ENCODE assay signal across 16 cellular contexts in genomic region chr3:10002951-10003350, GRCh38. TPM values are rescaled to one million over a fixed set of nuclear protein-coding genes. Genes with fewer than 3 reads are reported as not detected.
DNase-seq lines count a peak whose midpoint lies in the region; ATAC-seq, FAIRE-seq and TF ChIP-seq lines count a peak whose summit lies in the region.
"Had no signal": no experiment of that assay in that cellular context is flagged by ENCODE, and none has a peak within 500 bp of the region (broad histone marks: within the 10 kb centered on the region; RNA-seq: fewer than 3 reads in every experiment).

No MANE protein-coding gene starts in this region.

- CTCF ChIA-PET in activated CD4-positive, alpha-beta memory T cell treated with anti-CD3 and anti-CD28 coated beads, Interleukin-2, amount 10 ng/mL, durations not matched to agents 7 days and 5 days (lab: Charles Lee) = no interaction called here
- CTCF ChIA-PET in activated CD4-positive, alpha-beta memory T cell treated with anti-CD3 and anti-CD28 coated beads for 36 hours (lab: Charles Lee) = no interaction called here
- CTCF ChIA-PET in GM12878 (lab: Yijun Ruan, JAX) = no interaction called here
- CTCF ChIA-PET in HepG2 (lab: Yijun Ruan, JAX; ENCODE audit: low intra/inter-chr PET ratio, low total read pairs) = no interaction called here

- no peak overlapping the region for H3K4me3 Mint-ChIP-seq in activated CD4-positive, alpha-beta memory T cell treated with anti-CD3 and anti-CD28 coated beads, Interleukin-2, amount 10 ng/mL, durations not matched to agents 7 days and 5 days
- no peak overlapping the region for H3K4me3 Mint-ChIP-seq in activated CD4-positive, alpha-beta memory T cell treated with anti-CD3 and anti-CD28 coated beads for 36 hours
- H3K4me3 Mint-ChIP-seq: CD4-positive, alpha-beta T cell had no signal

- H2AFZ ChIP-seq in GM12878 (ENCODE audit: control insufficient read depth, low read depth, low read length) = no peak overlapping the region
- H2AFZ ChIP-seq in HepG2 (ENCODE audit: low read length) = no peak overlapping the region

- SMC1A ChIA-PET in GM12878 (lab: Charles Lee; ENCODE audit: uncharacterized antibody, unreplicated experiment) = no interaction called here

- H3K27ac ChIP-seq in GM12878 (ENCODE audit: control insufficient read depth, insufficient read depth) = no peak overlapping the region
- H3K27ac ChIP-seq in HepG2 (ENCODE audit: extremely low read length, insufficient read depth, low read length) = no peak overlapping the region
- no peak overlapping the region for H3K27ac ChIP-seq in vagina
- H3K27ac ChIP-seq: 22Rv1, A549, C4-2B had no signal

- TF ChIP-seq POLR2A in GM12878 (IDR thresholded peaks at IDR 0.05; ENCODE audit: low read depth, low read length) (peak; percentile 25; the same call in 1 of the 2 replicates), HepG2 (IDR thresholded peaks at IDR 0.05; ENCODE audit: insufficient read depth in 1 of 2, low read depth in 2 of 2, low read length in 2 of 2) (no peak), vagina (IDR thresholded peaks at IDR 0.05) (no peak)

- POLR2A ChIA-PET in activated CD4-positive, alpha-beta memory T cell treated with anti-CD3 and anti-CD28 coated beads, Interleukin-2, amount 10 ng/mL, durations not matched to agents 7 days and 5 days (lab: Charles Lee) = no interaction called here
- POLR2A ChIA-PET in activated CD4-positive, alpha-beta memory T cell treated with anti-CD3 and anti-CD28 coated beads for 36 hours (lab: Charles Lee) = no interaction called here
- POLR2A ChIA-PET in GM12878 (lab: Charles Lee) = no interaction called here
- POLR2A ChIA-PET in HepG2 (lab: Yijun Ruan, JAX) = no interaction called here

- BruUV-seq in GM12878 (replicated peaks; lab: Mats Ljungman, UMichigan) (no TSS peak), HepG2 (replicated peaks; lab: Mats Ljungman, UMichigan) (no TSS peak)

- H4K20me1 ChIP-seq in GM12878 (ENCODE audit: control insufficient read depth, insufficient read depth) (no peaks in the 10 kb centered on the region), HepG2 (ENCODE audit: insufficient read depth, low read length) (no peaks in the 10 kb centered on the region)

- peaks cover 6% of the 10 kb centered on the region for H3K4me1 Mint-ChIP-seq in activated CD4-positive, alpha-beta memory T cell treated with anti-CD3 and anti-CD28 coated beads, Interleukin-2, amount 10 ng/mL, durations not matched to agents 7 days and 5 days
- H3K4me1 Mint-ChIP-seq in activated CD4-positive, alpha-beta memory T cell treated with anti-CD3 and anti-CD28 coated beads for 36 hours (ENCODE audit: low read depth) = no peaks in the 10 kb centered on the region

- H3K4me2 ChIP-seq in GM12878 (ENCODE audit: control insufficient read depth, insufficient read depth) (no peak overlapping the region), HepG2 (ENCODE audit: low read depth, low read length) (no peak overlapping the region)
- H3K4me2 ChIP-seq: A549 had no signal

- H3K36me3 ChIP-seq in GM12878 (ENCODE audit: control insufficient read depth in 2 of 2, insufficient read depth in 2 of 2, low read length in 1 of 2) (peaks cover 3 to 11% of the 10 kb centered on the region in 2 experiments; a peak in 3 of 4 replicates), HepG2 (replicated peaks in 1 of 2; ENCODE audit: control insufficient read depth in 1 of 2, insufficient read depth in 2 of 2, low read length in 2 of 2) (peaks cover 2 to 27% of the 10 kb centered on the region in 2 experiments), vagina (no peaks in the 10 kb centered on the region)

- peak overlapping the region; percentile 1 for H3K27ac Mint-ChIP-seq in activated CD4-positive, alpha-beta memory T cell treated with anti-CD3 and anti-CD28 coated beads, Interleukin-2, amount 10 ng/mL, durations not matched to agents 7 days and 5 days
- H3K27ac Mint-ChIP-seq in activated CD4-positive, alpha-beta memory T cell treated with anti-CD3 and anti-CD28 coated beads for 36 hours = no peak overlapping the region
- H3K27ac Mint-ChIP-seq: CD4-positive, alpha-beta T cell had no signal

- no peak for DNase-seq in activated CD4-positive, alpha-beta memory T cell treated with anti-CD3 and anti-CD28 coated beads, Interleukin-2, amount 10 ng/mL, durations not matched to agents 7 days and 5 days
- DNase-seq in activated CD4-positive, alpha-beta memory T cell treated with anti-CD3 and anti-CD28 coated beads for 36 hours = no peak
- DNase-seq in GM12878 (ENCODE audit: low read depth, low spot score) = no peak
- DNase-seq in HepG2 (ENCODE audit: low spot score) = no peak
- peak; percentile 55 to 62 for DNase-seq in vagina (ENCODE audit: extremely low spot score in 2 of 2)
- DNase-seq in GM10266 (ENCODE audit: extremely low spot score) = no peak
- DNase-seq: AML-193; Caco-2; CD4-positive, alpha-beta T cell had no signal

- H3K9me3 ChIP-seq in GM12878 (replicated peaks; ENCODE audit: control insufficient read depth, insufficient read depth, low read length) (no peaks in the 10 kb centered on the region), HepG2 (ENCODE audit: low read length) (no peaks in the 10 kb centered on the region), vagina (no peaks in the 10 kb centered on the region)
- H3K9me3 ChIP-seq: A549, Caco-2, HAP-1 had no signal

- TF ChIP-seq CTCF in GM12878 (IDR thresholded peaks at IDR 0.05 in 2 of 3, conservative IDR thresholded peaks at IDR 0.05 in 1 of 3; ENCODE audit: control insufficient read depth in 2 of 3, extremely low read depth in 1 of 3, insufficient read depth in 1 of 3, low read depth in 3 of 3, low read length in 3 of 3) = no peak
- TF ChIP-seq CTCF in HepG2 (CRISPR knock-in tag; IDR thresholded peaks at IDR 0.05) = no peak
- no peak for TF ChIP-seq CTCF in vagina (IDR thresholded peaks at IDR 0.05)
- TF ChIP-seq CTCF in GM10266 (IDR thresholded peaks at IDR 0.05; ENCODE audit: control insufficient read depth, insufficient read depth, low read depth, missing control alignments) = no peak

- ATAC-seq in GM12878 (no peak), HepG2 (no peak), GM21576 (IDR thresholded peaks at IDR 0.05; ENCODE audit: unreplicated experiment) (no peak)
- ATAC-seq: A549 had no signal

- no peaks in the 10 kb centered on the region for H3K9me3 Mint-ChIP-seq in activated CD4-positive, alpha-beta memory T cell treated with anti-CD3 and anti-CD28 coated beads, Interleukin-2, amount 10 ng/mL, durations not matched to agents 7 days and 5 days
- no peaks in the 10 kb centered on the region for H3K9me3 Mint-ChIP-seq in activated CD4-positive, alpha-beta memory T cell treated with anti-CD3 and anti-CD28 coated beads for 36 hours
- H3K9me3 Mint-ChIP-seq: CD4-positive, alpha-beta T cell had no signal

- H3K4me3 ChIP-seq in GM12878 (no peak overlapping the region), HepG2 (replicated peaks in 1 of 3; ENCODE audit: insufficient read depth in 1 of 3, low read depth in 2 of 3, low read length in 3 of 3) (no peak overlapping the region), vagina (no peak overlapping the region)
- H3K4me3 ChIP-seq: A549, HAP-1 had no signal

- intact Hi-C loops in activated CD4-positive, alpha-beta memory T cell treated with anti-CD3 and anti-CD28 coated beads for 36 hours (cut with micrococcal nuclease) = no loop called here
- intact Hi-C loops in GM12878 (cut with micrococcal nuclease; ENCODE audit: unreplicated experiment) (no loop called here), HepG2 (cut with micrococcal nuclease; ENCODE audit: unreplicated experiment) (loop anchor here (10.0 kb wide), 1 partner anchor 58 kb away; no protein-coding TSS in a partner anchor), vagina (cut with DNase I) (no loop called here)

- TF ChIP-seq RAD21 in GM12878 (IDR thresholded peaks at IDR 0.05; ENCODE audit: insufficient read depth, low read depth, low read length) (no peak), HepG2 (CRISPR knock-in tag; IDR thresholded peaks at IDR 0.05) (no peak)

- FAIRE-seq in GM12878 (lab: Jason Lieb, UNC) (no peak), HepG2 (lab: Jason Lieb, UNC) (no peak)
- FAIRE-seq: A549, D721Med, G401.6 had no signal

- H3K9ac ChIP-seq in GM12878 (ENCODE audit: control insufficient read depth, insufficient read depth, low read length) (no peak overlapping the region), HepG2 (ENCODE audit: insufficient read depth, low read depth, low read length) (no peak overlapping the region)

- no peaks in the 10 kb centered on the region for H3K79me2 ChIP-seq in GM12878 (ENCODE audit: control insufficient read depth, insufficient read depth, low read length)
- H3K79me2 ChIP-seq in HepG2 (ENCODE audit: insufficient read depth, low read length) = no peaks in the 10 kb centered on the region

- WGBS in GM12878 (ENCODE audit: insufficient coverage, insufficient replicate concordance, low lambda C conversion rate, missing lambda C conversion rate) = 95% methylated on average over 2 of the region's 2 CpGs
- WGBS in HepG2 (ENCODE audit: low lambda C conversion rate) = 100% methylated on average over 2 of the region's 2 CpGs

- in situ Hi-C loops in GM12878 (cut with MboI) (no loop called here), HepG2 (cut with HindIII; ENCODE audit: extremely low pct_ligation_motif_present, low pct_unique_long_range_greater_than_20kb) (no loop called here)

- no peaks in the 10 kb centered on the region for H3K27me3 ChIP-seq in GM12878 (replicated peaks in 1 of 2; ENCODE audit: control insufficient read depth in 2 of 2, insufficient read depth in 2 of 2, low read length in 1 of 2)
- H3K27me3 ChIP-seq in HepG2 (ENCODE audit: control insufficient read depth in 1 of 2, insufficient read depth in 2 of 2, low read length in 2 of 2) = no peaks in the 10 kb centered on the region
- H3K27me3 ChIP-seq in vagina = no peaks in the 10 kb centered on the region

- RAD21 ChIA-PET in GM12878 (lab: Charles Lee; ENCODE audit: unreplicated experiment) = no interaction called here

- TF ChIP-seq EP300 in GM12878 (IDR thresholded peaks at IDR 0.05; ENCODE audit: borderline replicate concordance in 1 of 2, control insufficient read depth in 1 of 2, low read depth in 2 of 2, low read length in 2 of 2) (no peak), HepG2 (IDR thresholded peaks at IDR 0.05; ENCODE audit: low read depth in 2 of 2, low read length in 2 of 2) (no peak), HepG2 (CRISPR knock-in tag; IDR thresholded peaks at IDR 0.05; ENCODE audit: borderline replicate concordance) (no peak)

- H3K4me1 ChIP-seq in GM12878 (ENCODE audit: control insufficient read depth, insufficient read depth, low read length) = no peaks in the 10 kb centered on the region
- peaks cover 39% of the 10 kb centered on the region for H3K4me1 ChIP-seq in HepG2 (ENCODE audit: insufficient read depth, low read length)
- no peaks in the 10 kb centered on the region for H3K4me1 ChIP-seq in vagina
- H3K4me1 ChIP-seq: A549, Caco-2, HAP-1 had no signal

- no peaks in the 10 kb centered on the region for H3K27me3 Mint-ChIP-seq in activated CD4-positive, alpha-beta memory T cell treated with anti-CD3 and anti-CD28 coated beads, Interleukin-2, amount 10 ng/mL, durations not matched to agents 7 days and 5 days
- no peaks in the 10 kb centered on the region for H3K27me3 Mint-ChIP-seq in activated CD4-positive, alpha-beta memory T cell treated with anti-CD3 and anti-CD28 coated beads for 36 hours
- H3K27me3 Mint-ChIP-seq: CD4-positive, alpha-beta T cell had no signal

- H3K36me3 Mint-ChIP-seq in activated CD4-positive, alpha-beta memory T cell treated with anti-CD3 and anti-CD28 coated beads, Interleukin-2, amount 10 ng/mL, durations not matched to agents 7 days and 5 days (ENCODE audit: low read depth) = peaks cover 38% of the 10 kb centered on the region
- H3K36me3 Mint-ChIP-seq in activated CD4-positive, alpha-beta memory T cell treated with anti-CD3 and anti-CD28 coated beads for 36 hours = peaks cover 21% of the 10 kb centered on the region

RNA-seq across cellular contexts. Expression of gene EMC3, which starts 16.3 kb away (rescaled TPM):
- total RNA-seq in activated CD4-positive, alpha-beta memory T cell treated with anti-CD3 and anti-CD28 coated beads, Interleukin-2, amount 10 ng/mL, durations not matched to agents 7 days and 5 days = 10 to 100 TPM; 55.5 to 59.5 TPM
- 10 to 100 TPM; 35.8 to 39.8 TPM for total RNA-seq in activated CD4-positive, alpha-beta memory T cell treated with anti-CD3 and anti-CD28 coated beads for 36 hours
- total RNA-seq in GM12878 (2013; cell fraction: nucleolus; rRNA removed) = 41.1 and 43.9 TPM in 2 replicates
- total RNA-seq in GM12878 (2014; rRNA removed) (25.4 and 28.4 TPM in 2 replicates), GM12878 (2014; rRNA removed; fragmentation: Illumina TruSeq; extraction: Trizol) (25.6 and 26.4 TPM in 2 replicates), GM12878 (2021) (41.3 and 42.5 TPM in 2 replicates), HepG2 (2016; rRNA removed; fragmentation: Illumina TruSeq; extraction: Trizol) (40.8 and 66.8 TPM in 2 replicates), vagina (36.6 TPM)
- polyA plus RNA-seq in GM12878 (2011; ENCODE audit: low read depth) = 15.3 TPM
- polyA plus RNA-seq in GM12878 (2011; rRNA removed) (92.4 and 93.7 TPM in 2 replicates), GM12878 (2014; fragmentation: Illumina TruSeq; extraction: Trizol) (66.1 and 83.3 TPM in 2 replicates), GM12878 (2014; fragmentation: Nextera tagmentation; extraction: Ambion mirVana) (100 to 1,000 TPM in 1 of 2 experiments, 10 to 100 TPM in 1; 100.0 to 127 TPM), GM12878 (2014; rRNA removed) (62.8 and 62.9 TPM in 2 replicates), GM12878 (2016; fragmentation: Nextera tagmentation; extraction: Ambion mirVana) (10 to 100 TPM; 86.3 to 88.6 TPM), HepG2 (2011; rRNA removed) (86.6 and 90.5 TPM in 2 replicates)
- polyA plus RNA-seq in GM12878 (2011; cell fraction: cytosol; rRNA removed) = 67.7 and 81.8 TPM in 2 replicates
- polyA plus RNA-seq in GM12878 (2011; cell fraction: nucleus; rRNA removed) = 40.8 and 44.7 TPM in 2 replicates
- polyA plus RNA-seq in GM12878 (2012) = 50.0 and 57.3 TPM in 2 replicates
- polyA minus RNA-seq in GM12878 (2011; rRNA and poly(A)+ RNA removed) = 73.5 and 94.1 TPM in 2 replicates
- polyA minus RNA-seq in GM12878 (2011; cell fraction: cytosol; rRNA and poly(A)+ RNA removed) = 6.1 and 17.3 TPM in 2 replicates
- 8.0 and 10.4 TPM in 2 replicates for polyA minus RNA-seq in GM12878 (2011; cell fraction: nucleus; rRNA and poly(A)+ RNA removed)
- 14.6 and 17.1 TPM in 2 replicates for total RNA-seq in HepG2 (2016; cell fraction: cytosol; rRNA removed; fragmentation: Illumina TruSeq; extraction: Trizol; ENCODE audit: low read depth)
- total RNA-seq in HepG2 (2016; cell fraction: insoluble cytoplasmic fraction; rRNA removed; fragmentation: Illumina TruSeq; extraction: Trizol) = 41.6 and 65.7 TPM in 2 replicates
- total RNA-seq in HepG2 (2016; cell fraction: membrane; rRNA removed; fragmentation: Illumina TruSeq; extraction: Trizol) = 19.9 and 22.1 TPM in 2 replicates
- total RNA-seq in HepG2 (2016; cell fraction: nucleus; rRNA removed; fragmentation: Illumina TruSeq; extraction: Trizol) = 47.8 and 53.5 TPM in 2 replicates
- polyA plus RNA-seq in HepG2 (2011; cell fraction: cytosol; rRNA removed) = 65.3 and 87.0 TPM in 2 replicates
- 27.6 and 31.9 TPM in 2 replicates for polyA plus RNA-seq in HepG2 (2011; cell fraction: nucleus; rRNA removed)
- 39.7 and 61.7 TPM in 2 replicates for polyA plus RNA-seq in HepG2 (2012)
- polyA plus RNA-seq in HepG2 (2016; cell fraction: cytosol; fragmentation: Illumina TruSeq; extraction: Trizol; ENCODE audit: low read depth) = 24.0 and 26.2 TPM in 2 replicates
- polyA plus RNA-seq in HepG2 (2016; cell fraction: insoluble cytoplasmic fraction; fragmentation: Illumina TruSeq; extraction: Trizol; ENCODE audit: low read depth) = 36.3 and 39.9 TPM in 2 replicates
- 16.5 and 19.2 TPM in 2 replicates for polyA plus RNA-seq in HepG2 (2016; cell fraction: membrane; fragmentation: Illumina TruSeq; extraction: Trizol; ENCODE audit: low read depth)
- 76.8 and 84.3 TPM in 2 replicates for polyA plus RNA-seq in HepG2 (2016; cell fraction: nucleus; fragmentation: Illumina TruSeq; extraction: Trizol; ENCODE audit: insufficient read depth, low read depth)
- polyA minus RNA-seq in HepG2 (2011; rRNA and poly(A)+ RNA removed; ENCODE audit: low replicate concordance) = 52.3 and 99.5 TPM in 2 replicates
- polyA minus RNA-seq in HepG2 (2011; cell fraction: cytosol; rRNA and poly(A)+ RNA removed) = 18.1 and 22.0 TPM in 2 replicates
- polyA minus RNA-seq in HepG2 (2011; cell fraction: nucleus; rRNA and poly(A)+ RNA removed) = 11.1 and 14.2 TPM in 2 replicates

RNA-seq across cellular contexts. Expression of gene FANCD2, which starts 23.3 kb away (rescaled TPM):
- total RNA-seq in activated CD4-positive, alpha-beta memory T cell treated with anti-CD3 and anti-CD28 coated beads, Interleukin-2, amount 10 ng/mL, durations not matched to agents 7 days and 5 days = 10 to 100 TPM; 54.3 to 60.8 TPM
- total RNA-seq in activated CD4-positive, alpha-beta memory T cell treated with anti-CD3 and anti-CD28 coated beads for 36 hours = 10 to 100 TPM; 83.9 to 89.4 TPM
- 132 and 140 TPM in 2 replicates for total RNA-seq in GM12878 (2013; cell fraction: nucleolus; rRNA removed)
- 46.7 and 49.5 TPM in 2 replicates for total RNA-seq in GM12878 (2014; rRNA removed)
- total RNA-seq in GM12878 (2014; rRNA removed; fragmentation: Illumina TruSeq; extraction: Trizol) = 62.5 and 63.5 TPM in 2 replicates
- 41.1 and 45.1 TPM in 2 replicates for total RNA-seq in GM12878 (2021)
- polyA plus RNA-seq in GM12878 (2011; ENCODE audit: low read depth) = 24.7 TPM
- 65.3 and 82.7 TPM in 2 replicates for polyA plus RNA-seq in GM12878 (2011; rRNA removed)
- 33.7 and 48.9 TPM in 2 replicates for polyA plus RNA-seq in GM12878 (2011; cell fraction: cytosol; rRNA removed)
- polyA plus RNA-seq in GM12878 (2011; cell fraction: nucleus; rRNA removed) = 111 and 146 TPM in 2 replicates
- 31.1 and 42.1 TPM in 2 replicates for polyA plus RNA-seq in GM12878 (2012)
- 69.3 and 72.8 TPM in 2 replicates for polyA plus RNA-seq in GM12878 (2014; fragmentation: Illumina TruSeq; extraction: Trizol)
- polyA plus RNA-seq in GM12878 (2014; fragmentation: Nextera tagmentation; extraction: Ambion mirVana) = 10 to 100 TPM; 37.9 to 61.5 TPM
- 50.9 and 59.4 TPM in 2 replicates for polyA plus RNA-seq in GM12878 (2014; rRNA removed)
- polyA plus RNA-seq in GM12878 (2016; fragmentation: Nextera tagmentation; extraction: Ambion mirVana) = 10 to 100 TPM; 49.6 to 53.0 TPM
- 69.0 and 83.4 TPM in 2 replicates for polyA minus RNA-seq in GM12878 (2011; rRNA and poly(A)+ RNA removed)
- polyA minus RNA-seq in GM12878 (2011; cell fraction: cytosol; rRNA and poly(A)+ RNA removed) = 24.3 and 27.8 TPM in 2 replicates
- 58.8 and 59.1 TPM in 2 replicates for polyA minus RNA-seq in GM12878 (2011; cell fraction: nucleus; rRNA and poly(A)+ RNA removed)
- total RNA-seq in HepG2 (2016; rRNA removed; fragmentation: Illumina TruSeq; extraction: Trizol) = 42.0 and 51.9 TPM in 2 replicates
- 7.2 and 11.1 TPM in 2 replicates for total RNA-seq in HepG2 (2016; cell fraction: cytosol; rRNA removed; fragmentation: Illumina TruSeq; extraction: Trizol; ENCODE audit: low read depth)
- total RNA-seq in HepG2 (2016; cell fraction: insoluble cytoplasmic fraction; rRNA removed; fragmentation: Illumina TruSeq; extraction: Trizol) = 43.6 and 50.7 TPM in 2 replicates
- 12.3 and 17.6 TPM in 2 replicates for total RNA-seq in HepG2 (2016; cell fraction: membrane; rRNA removed; fragmentation: Illumina TruSeq; extraction: Trizol)
- total RNA-seq in HepG2 (2016; cell fraction: nucleus; rRNA removed; fragmentation: Illumina TruSeq; extraction: Trizol) = 36.8 and 37.0 TPM in 2 replicates
- 7.7 and 10.1 TPM in 2 replicates for polyA plus RNA-seq in HepG2 (2011; rRNA removed)
- polyA plus RNA-seq in HepG2 (2011; cell fraction: cytosol; rRNA removed) = 4.6 and 4.7 TPM in 2 replicates
- polyA plus RNA-seq in HepG2 (2011; cell fraction: nucleus; rRNA removed) = 12.9 and 16.1 TPM in 2 replicates
- 6.2 and 11.1 TPM in 2 replicates for polyA plus RNA-seq in HepG2 (2012)
- 1.6 and 2.0 TPM in 2 replicates for polyA plus RNA-seq in HepG2 (2016; cell fraction: cytosol; fragmentation: Illumina TruSeq; extraction: Trizol; ENCODE audit: low read depth)
- polyA plus RNA-seq in HepG2 (2016; cell fraction: insoluble cytoplasmic fraction; fragmentation: Illumina TruSeq; extraction: Trizol; ENCODE audit: low read depth) = 22.4 and 28.6 TPM in 2 replicates
- 2.9 and 4.6 TPM in 2 replicates for polyA plus RNA-seq in HepG2 (2016; cell fraction: membrane; fragmentation: Illumina TruSeq; extraction: Trizol; ENCODE audit: low read depth)
- polyA plus RNA-seq in HepG2 (2016; cell fraction: nucleus; fragmentation: Illumina TruSeq; extraction: Trizol; ENCODE audit: insufficient read depth, low read depth) = 45.0 and 47.0 TPM in 2 replicates
- polyA minus RNA-seq in HepG2 (2011; rRNA and poly(A)+ RNA removed; ENCODE audit: low replicate concordance) = 14.3 and 46.5 TPM in 2 replicates
- polyA minus RNA-seq in HepG2 (2011; cell fraction: cytosol; rRNA and poly(A)+ RNA removed) = 13.4 and 17.9 TPM in 2 replicates
- 22.5 and 25.8 TPM in 2 replicates for polyA minus RNA-seq in HepG2 (2011; cell fraction: nucleus; rRNA and poly(A)+ RNA removed)
- 4.4 TPM for total RNA-seq in vagina

RNA-seq across cellular contexts. Expression of gene PRRT3, which starts 50.7 kb away (rescaled TPM):
- 1 to 10 TPM; 5.4 to 6.1 TPM for total RNA-seq in activated CD4-positive, alpha-beta memory T cell treated with anti-CD3 and anti-CD28 coated beads, Interleukin-2, amount 10 ng/mL, durations not matched to agents 7 days and 5 days
- 1 to 10 TPM; 7.8 to 8.2 TPM for total RNA-seq in activated CD4-positive, alpha-beta memory T cell treated with anti-CD3 and anti-CD28 coated beads for 36 hours
- 42.1 and 56.5 TPM in 2 replicates for total RNA-seq in GM12878 (2013; cell fraction: nucleolus; rRNA removed)
- total RNA-seq in GM12878 (2014; rRNA removed) = 4.9 and 5.8 TPM in 2 replicates
- total RNA-seq in GM12878 (2014; rRNA removed; fragmentation: Illumina TruSeq; extraction: Trizol) = 5.9 and 6.4 TPM in 2 replicates
- 17.0 and 18.0 TPM in 2 replicates for total RNA-seq in GM12878 (2021)
- 3.1 TPM for polyA plus RNA-seq in GM12878 (2011; ENCODE audit: low read depth)
- polyA plus RNA-seq in GM12878 (2011; rRNA removed) = 2.5 and 5.8 TPM in 2 replicates
- polyA plus RNA-seq in GM12878 (2011; cell fraction: cytosol; rRNA removed) = 7.2 and 8.1 TPM in 2 replicates
- polyA plus RNA-seq in GM12878 (2011; cell fraction: nucleus; rRNA removed) = 14.7 and 14.8 TPM in 2 replicates
- 6.6 and 7.8 TPM in 2 replicates for polyA plus RNA-seq in GM12878 (2012)
- 3.7 and 8.3 TPM in 2 replicates for polyA plus RNA-seq in GM12878 (2014; fragmentation: Illumina TruSeq; extraction: Trizol)
- 1 to 10 TPM in 1 of 2 experiments, under 1 TPM in 1; 0.53 to 1.1 TPM for polyA plus RNA-seq in GM12878 (2014; fragmentation: Nextera tagmentation; extraction: Ambion mirVana)
- 9.9 and 12.3 TPM in 2 replicates for polyA plus RNA-seq in GM12878 (2014; rRNA removed)
- polyA plus RNA-seq in GM12878 (2016; fragmentation: Nextera tagmentation; extraction: Ambion mirVana) = 10 to 100 TPM in 1 of 2 experiments, 1 to 10 TPM in 1; 8.6 to 10.0 TPM
- polyA minus RNA-seq in GM12878 (2011; rRNA and poly(A)+ RNA removed) = 13.5 and 27.2 TPM in 2 replicates
- polyA minus RNA-seq in GM12878 (2011; cell fraction: cytosol; rRNA and poly(A)+ RNA removed) = 4.7 and 5.6 TPM in 2 replicates
- polyA minus RNA-seq in GM12878 (2011; cell fraction: nucleus; rRNA and poly(A)+ RNA removed) = 8.6 and 13.0 TPM in 2 replicates
- 0.29 and 0.44 TPM in 2 replicates for total RNA-seq in HepG2 (2016; rRNA removed; fragmentation: Illumina TruSeq; extraction: Trizol)
- 0.30 and 0.44 TPM in 2 replicates for total RNA-seq in HepG2 (2016; cell fraction: cytosol; rRNA removed; fragmentation: Illumina TruSeq; extraction: Trizol; ENCODE audit: low read depth)
- total RNA-seq in HepG2 (2016; cell fraction: insoluble cytoplasmic fraction; rRNA removed; fragmentation: Illumina TruSeq; extraction: Trizol) = 0.19 and 0.37 TPM in 2 replicates
- total RNA-seq in HepG2 (2016; cell fraction: membrane; rRNA removed; fragmentation: Illumina TruSeq; extraction: Trizol) = 0.37 and 0.41 TPM in 2 replicates
- total RNA-seq in HepG2 (2016; cell fraction: nucleus; rRNA removed; fragmentation: Illumina TruSeq; extraction: Trizol) = 0.34 and 0.47 TPM in 2 replicates
- 0.22 and 0.26 TPM in 2 replicates for polyA plus RNA-seq in HepG2 (2011; rRNA removed)
- polyA plus RNA-seq in HepG2 (2011; cell fraction: cytosol; rRNA removed) = 0.21 and 0.32 TPM in 2 replicates
- 0.61 and 0.68 TPM in 2 replicates for polyA plus RNA-seq in HepG2 (2011; cell fraction: nucleus; rRNA removed)
- 0.27 and 0.59 TPM in 2 replicates for polyA plus RNA-seq in HepG2 (2012)
- polyA plus RNA-seq in HepG2 (2016; cell fraction: cytosol; fragmentation: Illumina TruSeq; extraction: Trizol; ENCODE audit: low read depth) = 0.18 and 0.20 TPM in 2 replicates
- polyA plus RNA-seq in HepG2 (2016; cell fraction: insoluble cytoplasmic fraction; fragmentation: Illumina TruSeq; extraction: Trizol; ENCODE audit: low read depth) = 0.21 and 0.25 TPM in 2 replicates
- polyA plus RNA-seq in HepG2 (2016; cell fraction: membrane; fragmentation: Illumina TruSeq; extraction: Trizol; ENCODE audit: low read depth) = 0.25 and 0.29 TPM in 2 replicates
- polyA plus RNA-seq in HepG2 (2016; cell fraction: nucleus; fragmentation: Illumina TruSeq; extraction: Trizol; ENCODE audit: insufficient read depth, low read depth) = 0.30 and 0.43 TPM in 2 replicates
- 0.63 and 0.66 TPM in 2 replicates for polyA minus RNA-seq in HepG2 (2011; rRNA and poly(A)+ RNA removed; ENCODE audit: low replicate concordance)
- 0.18 and 0.30 TPM in 2 replicates for polyA minus RNA-seq in HepG2 (2011; cell fraction: cytosol; rRNA and poly(A)+ RNA removed)
- 0.75 and 0.90 TPM in 2 replicates for polyA minus RNA-seq in HepG2 (2011; cell fraction: nucleus; rRNA and poly(A)+ RNA removed)
- total RNA-seq in vagina = 1.7 TPM

Comparison
In these comparisons a context has a peak if more than half of its experiments do, and no peak if none do; other contexts are left out.
1. DNase-seq: peak in vagina (2 of 2); none in activated CD4-positive, alpha-beta memory T cell treated with anti-CD3 and anti-CD28 coated beads, Interleukin-2, amount 10 ng/mL, durations not matched to agents 7 days and 5 days (single experiment), activated CD4-positive, alpha-beta memory T cell treated with anti-CD3 and anti-CD28 coated beads for 36 hours (single experiment), GM12878 (single experiment), HepG2 (single experiment) and GM10266 (single experiment).